ENCODE assay signal across 10 cellular contexts in genomic region chr18:8863427-8863826, GRCh38.
"Had no signal": no experiment of that assay in that cellular context is flagged by ENCODE, and none has a peak within 500 bp of the region (broad histone marks: within the 10 kb centered on the region; RNA-seq: fewer than 3 reads in every experiment).

No MANE protein-coding gene starts in this region.

- H3K4me3 Mint-ChIP-seq: HFFc6 had no signal

- H3K9me3 ChIP-seq: HAP-1 had no signal

- H3K4me2 ChIP-seq: KMS-11 had no signal

- H3K4me1 ChIP-seq: HAP-1 had no signal

- H3K4me3 ChIP-seq: GM23248, HAP-1 had no signal

- H2AFZ ChIP-seq: GM23248 had no signal

- H3K27ac Mint-ChIP-seq: HFFc6 had no signal

- DNase-seq: GM23248, GOT3, H7, HFFc6, KBM-7 had no signal

- H3K27ac ChIP-seq: GM23248, HL-60, KMS-11 had no signal

- H3K9ac ChIP-seq: GM23248, KMS-11 had no signal

- H3K36me3 ChIP-seq: HAP-1 had no signal

- FAIRE-seq: HepG2 had no signal

- ATAC-seq: HCT116, HepG2 had no signal
